In genomic region chr13:31236211-31236786, GRCh38 we compare ENCODE assay signal across 1 cellular context.
TF ChIP-seq lines count a peak whose summit lies in the region.

No MANE protein-coding gene starts in this region.

TF ChIP-seq in K562, 482 proteins besides CTCF, POLR2A, EP300 and RAD21 (continued from another document):
- TF ChIP-seq, protein P1, sequence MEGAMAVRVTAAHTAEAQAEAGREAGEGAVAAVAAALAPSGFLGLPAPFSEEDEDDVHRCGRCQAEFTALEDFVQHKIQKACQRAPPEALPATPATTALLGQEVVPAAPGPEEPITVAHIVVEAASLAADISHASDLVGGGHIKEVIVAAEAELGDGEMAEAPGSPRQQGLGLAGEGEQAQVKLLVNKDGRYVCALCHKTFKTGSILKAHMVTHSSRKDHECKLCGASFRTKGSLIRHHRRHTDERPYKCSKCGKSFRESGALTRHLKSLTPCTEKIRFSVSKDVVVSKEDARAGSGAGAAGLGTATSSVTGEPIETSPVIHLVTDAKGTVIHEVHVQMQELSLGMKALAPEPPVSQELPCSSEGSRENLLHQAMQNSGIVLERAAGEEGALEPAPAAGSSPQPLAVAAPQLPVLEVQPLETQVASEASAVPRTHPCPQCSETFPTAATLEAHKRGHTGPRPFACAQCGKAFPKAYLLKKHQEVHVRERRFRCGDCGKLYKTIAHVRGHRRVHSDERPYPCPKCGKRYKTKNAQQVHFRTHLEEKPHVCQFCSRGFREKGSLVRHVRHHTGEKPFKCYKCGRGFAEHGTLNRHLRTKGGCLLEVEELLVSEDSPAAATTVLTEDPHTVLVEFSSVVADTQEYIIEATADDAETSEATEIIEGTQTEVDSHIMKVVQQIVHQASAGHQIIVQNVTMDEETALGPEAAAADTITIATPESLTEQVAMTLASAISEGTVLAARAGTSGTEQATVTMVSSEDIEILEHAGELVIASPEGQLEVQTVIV (CRISPR knock-in tag; IDR thresholded peaks at IDR 0.05; ENCODE audit: borderline replicate concordance), result no peak
- no peak for TF ChIP-seq ZNF408 (CRISPR knock-in tag; IDR thresholded peaks at IDR 0.05; ENCODE audit: low read depth)
TF ChIP-seq in K562: peak in this region for 3.
